ENCODE assay signal across 8 cellular contexts in the genomic region with DNA sequence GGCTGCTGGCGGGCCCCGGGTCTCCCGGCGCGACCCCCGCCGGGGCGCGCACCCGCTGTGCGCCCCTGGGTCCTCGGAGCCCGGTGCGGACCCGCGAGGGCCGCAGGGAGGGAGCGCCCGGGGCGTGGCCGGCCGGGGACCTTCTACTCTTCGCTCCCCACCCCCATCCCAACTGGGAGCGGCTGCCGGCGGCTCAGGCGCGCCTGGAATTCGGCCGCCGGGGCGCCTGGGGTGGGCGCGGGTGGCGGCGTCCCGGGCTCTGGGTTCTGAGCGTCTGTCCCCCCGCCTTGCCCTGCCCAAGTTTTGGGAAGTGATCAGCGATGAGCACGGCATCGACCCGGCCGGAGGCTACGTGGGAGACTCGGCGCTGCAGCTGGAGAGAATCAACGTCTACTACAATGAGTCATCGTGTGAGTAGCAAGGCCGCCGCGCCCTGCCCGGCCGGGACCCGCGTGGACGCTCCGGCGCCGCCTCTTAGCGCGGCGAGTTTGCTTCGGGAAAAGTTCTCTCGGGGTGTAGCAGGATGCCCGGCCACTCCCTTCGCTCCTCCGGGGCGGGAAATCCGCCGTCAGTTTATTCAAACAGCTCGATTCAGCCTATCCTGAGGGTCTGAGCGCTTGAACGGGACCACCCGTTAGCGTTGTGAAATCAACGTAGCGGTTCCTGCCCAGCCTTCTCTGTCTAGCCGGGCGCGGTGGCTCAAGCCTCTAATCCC. TPM values are rescaled to one million over a fixed set of nuclear protein-coding genes. Genes with fewer than 3 reads are reported as not detected.
DNase-seq lines count a peak whose midpoint lies in the region; ATAC-seq and TF ChIP-seq lines count a peak whose summit lies in the region.

No MANE protein-coding gene starts in this region.

- no peaks in the 10 kb centered on the region for H3K27me3 ChIP-seq in right cardiac atrium (ENCODE audit: control insufficient read depth, insufficient read depth)

- under 1% methylated on average over 81 of the region's 81 CpGs for WGBS in right cardiac atrium

- DNase-seq in 8988T, result peak; percentile 60
- DNase-seq in NCI-H226, result peak; percentile 89
- DNase-seq in amniotic epithelial cell (ENCODE audit: low read depth), result peak; percentile 87
- DNase-seq in right cardiac atrium, result peak; percentile 94 to 96 (median 95)
- peak; percentile 50 for DNase-seq in pulmonary artery endothelial cell (ENCODE audit: low read depth, low spot score)
- no peak for DNase-seq in pons (ENCODE audit: low spot score)

- H3K27ac ChIP-seq in right cardiac atrium (ENCODE audit: low read length), result peak overlapping the region; percentile 97

- no peaks in the 10 kb centered on the region for H3K9me3 ChIP-seq in right cardiac atrium (ENCODE audit: control insufficient read depth, low read length)

- intact Hi-C loops in right cardiac atrium (cut with DNase I), result no loop called here

- peaks cover 4% of the 10 kb centered on the region for H3K4me1 ChIP-seq in right cardiac atrium (ENCODE audit: control insufficient read depth, insufficient read depth, low read length)

- peak overlapping the region; percentile 36 for H3K4me3 ChIP-seq in GM12875 (ENCODE audit: low read depth, low read length)
- H3K4me3 ChIP-seq in right cardiac atrium (ENCODE audit: low read length), result peak overlapping the region; percentile 82

- ATAC-seq in HG02840 (IDR thresholded peaks at IDR 0.05; ENCODE audit: low FRiP score, unreplicated experiment), result peak; percentile 47
- ATAC-seq in right cardiac atrium, result peak; percentile 82 to 89

- no peak for TF ChIP-seq CTCF in GM12875 (IDR thresholded peaks at IDR 0.05; ENCODE audit: borderline replicate concordance, insufficient read depth, low read depth, low read length)

RNA-seq across cellular contexts. Expression of a gene that starts 0.5 kb away (rescaled TPM):
- total RNA-seq in right cardiac atrium (100 to 1,000 TPM in 2 of 4 donors, 10 to 100 TPM in 2; 69.0 to 189 (median 117) TPM), pulmonary artery endothelial cell (1,098 and 2,325 TPM in 2 replicates)
- 143 TPM for polyA plus RNA-seq in right cardiac atrium

RNA-seq across cellular contexts. Expression of a gene that starts 54.4 kb away (rescaled TPM):
- total RNA-seq in right cardiac atrium (1 to 10 TPM in 1 of 4 donors, under 1 TPM in 3; 0.26 to 5.8 (median 0.68) TPM), pulmonary artery endothelial cell (0.20 TPM in 1 of 2 replicates, not detected in the other)
- polyA plus RNA-seq in right cardiac atrium, result 6.0 TPM
